In genomic region chr15:67839929-67840746, GRCh38 we compare ENCODE assay signal across 8 cellular contexts. TPM values are rescaled to one million over a fixed set of nuclear protein-coding genes. Genes with fewer than 3 reads are reported as not detected.
DNase-seq lines count a peak whose midpoint lies in the region; ATAC-seq and TF ChIP-seq lines count a peak whose summit lies in the region.

Gene RNU6-1 (minus strand): TSS chr15:67840045.

- TF ChIP-seq EP300 in esophagus muscularis mucosa (IDR thresholded peaks at IDR 0.05) = no peak

- no peaks in the 10 kb centered on the region for H3K36me3 ChIP-seq in KOPT-K1 (ENCODE audit: insufficient read depth, low read length)
- H3K36me3 ChIP-seq in Peyer's patch = no peaks in the 10 kb centered on the region
- no peaks in the 10 kb centered on the region for H3K36me3 ChIP-seq in esophagus muscularis mucosa

- TF ChIP-seq CTCF in Peyer's patch (IDR thresholded peaks at IDR 0.05) (peak in 1 of 6 experiments; percentile 5), esophagus muscularis mucosa (IDR thresholded peaks at IDR 0.05) (no peak)

- H3K9me3 ChIP-seq in KOPT-K1 (ENCODE audit: insufficient read depth, low read length, poor library complexity, severe bottlenecking) (no peaks in the 10 kb centered on the region), Peyer's patch (no peaks in the 10 kb centered on the region), esophagus muscularis mucosa (no peaks in the 10 kb centered on the region)

- peak; percentile 75 for ATAC-seq in GM21786 (IDR thresholded peaks at IDR 0.05; ENCODE audit: unreplicated experiment)

- H3K27ac ChIP-seq in KOPT-K1 (ENCODE audit: low read depth, low read length, poor library complexity, severe bottlenecking) (peak within 1 kb of the TSS; percentile 93), Peyer's patch (peak within 1 kb of the TSS; percentile 93 to 99 (median 96)), esophagus muscularis mucosa (replicated peaks in 1 of 4) (peak within 1 kb of the TSS; percentile 95 to 99 (median 97))

- DNase-seq in DMS79 (lab: John Stamatoyannopoulos, UW) (peak; percentile 65), Peyer's patch (peak; percentile 92 to 98 (median 96)), activated T-helper 1 cell treated with Interleukin-2 at 50 U/mL for 16 hours (ENCODE audit: low read depth) (peak; percentile 95), esophagus muscularis mucosa (ENCODE audit: extremely low spot score) (peak; percentile 98), myocyte (ENCODE audit: low read depth) (peak; percentile 92)
- peak; percentile 91 to 95 for DNase-seq in stimulated activated CD8-positive, alpha-beta memory T cell treated with anti-CD3 and anti-CD28 coated beads, Interleukin-7, amount 100 ng/mL, for 4 hours (ENCODE audit: low read depth in 2 of 2)

- peak within 1 kb of the TSS; percentile 69 to 95 (median 86) for H3K4me3 ChIP-seq in Peyer's patch
- peak within 1 kb of the TSS; percentile 75 to 92 (median 83) for H3K4me3 ChIP-seq in esophagus muscularis mucosa

- peak; percentile 61 to 73 for TF ChIP-seq POLR2A in Peyer's patch (IDR thresholded peaks at IDR 0.05)
- TF ChIP-seq POLR2A in esophagus muscularis mucosa (IDR thresholded peaks at IDR 0.05; ENCODE audit: low read depth) = peak; percentile 63

- H3K4me1 ChIP-seq in Peyer's patch (peaks cover 0 to 29% (median 12%) of the 10 kb centered on the region in 4 donors), esophagus muscularis mucosa (peaks cover 26 to 50% (median 46%) of the 10 kb centered on the region in 4 donors)

- intact Hi-C loops in esophagus muscularis mucosa (cut with DNase I) = loop anchor here (10.0 kb wide), 2 partner anchors 295 to 895 kb away; partner anchors contain the start of gene MAP2K5

- under 1% methylated on average over 44 of the region's 62 CpGs for WGBS in esophagus muscularis mucosa

- H3K27me3 ChIP-seq in Peyer's patch (peaks cover 0 to 9% of the 10 kb centered on the region in 2 donors), esophagus muscularis mucosa (peaks cover 0 to 11% (median 11%) of the 10 kb centered on the region in 4 donors)

RNA-seq across cellular contexts. Expression of gene RNU6-1, which starts in this region (rescaled TPM):
- total RNA-seq in Peyer's patch = not detected
- not detected for total RNA-seq in esophagus muscularis mucosa
- not detected in 2 replicates for total RNA-seq in myocyte
- polyA plus RNA-seq in myocyte (2012) = not detected

Comparison
In these comparisons a context has a peak if more than half of its experiments do, and no peak if none do; other contexts are left out.
1. Peak in every context shown above with its lines: DNase-seq, ATAC-seq, H3K4me3 ChIP-seq and H3K27ac ChIP-seq.
2. Peak in DNase-seq, H3K4me3 ChIP-seq and H3K27ac ChIP-seq in Peyer's patch; RNA of the gene not detected or under 1 TPM.
3. Peak in DNase-seq, H3K4me3 ChIP-seq and H3K27ac ChIP-seq in esophagus muscularis mucosa; RNA of the gene not detected or under 1 TPM.
4. Peak in DNase-seq in myocyte; RNA of the gene not detected or under 1 TPM.